ENCODE assay signal across 27 cellular contexts in the genomic region with DNA sequence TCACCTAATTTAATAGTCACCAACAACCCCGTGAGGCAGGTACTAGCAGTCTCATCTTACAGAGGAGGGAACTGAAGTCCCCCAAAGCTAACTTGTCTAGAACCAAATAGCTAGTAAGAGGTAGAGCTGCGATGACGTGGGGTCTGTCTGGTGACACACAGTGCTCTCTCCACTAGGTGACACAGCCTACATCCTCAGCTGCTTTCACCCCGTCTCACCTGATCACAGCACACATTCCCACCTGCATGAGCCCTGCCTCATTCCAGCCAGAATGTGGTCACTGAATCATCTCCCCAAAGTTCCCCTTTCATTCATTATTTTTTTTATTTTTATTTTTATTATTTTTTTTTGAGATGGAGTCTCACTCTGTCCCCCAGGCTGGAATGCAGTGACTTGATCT. TPM values are rescaled to one million over a fixed set of nuclear protein-coding genes. Genes with fewer than 3 reads are reported as not detected.
A peak's percentile ranks its signal among the peaks of the same experiment; 100 is the strongest.
DNase-seq lines count a peak whose midpoint lies in the region; ATAC-seq and TF ChIP-seq lines count a peak whose summit lies in the region.
"Had no signal": no experiment of that assay in that cellular context is flagged by ENCODE, and none has a peak within 500 bp of the region (broad histone marks: within the 10 kb centered on the region; RNA-seq: fewer than 3 reads in every experiment).

No MANE protein-coding gene starts in this region.

- peaks cover 4% of the 10 kb centered on the region for H3K27me3 Mint-ChIP-seq in activated CD4-positive, alpha-beta T cell treated with anti-CD3 and anti-CD28 coated beads for 36 hours
- H3K27me3 Mint-ChIP-seq in osteocyte (ENCODE audit: unreplicated experiment): peaks cover 13% of the 10 kb centered on the region

- no peak overlapping the region for H3K4me3 Mint-ChIP-seq in activated CD4-positive, alpha-beta T cell treated with anti-CD3 and anti-CD28 coated beads for 36 hours
- no peak overlapping the region for H3K4me3 Mint-ChIP-seq in osteocyte (ENCODE audit: unreplicated experiment)
- H3K4me3 Mint-ChIP-seq: CD4-positive, alpha-beta memory T cell had no signal

- H3K27me3 ChIP-seq in RWPE2 (ENCODE audit: insufficient read depth, poor library complexity, severe bottlenecking): no peaks in the 10 kb centered on the region
- H3K27me3 ChIP-seq: BLaER1 treated with 17β-estradiol and CSF1 and Interleukin-3, amounts not matched to agents 10 nM and 100 nM; SJCRH30 had no signal

- no peaks in the 10 kb centered on the region for H3K36me3 Mint-ChIP-seq in activated CD4-positive, alpha-beta T cell treated with anti-CD3 and anti-CD28 coated beads for 36 hours (ENCODE audit: low read depth)
- H3K36me3 Mint-ChIP-seq in osteocyte (ENCODE audit: unreplicated experiment): no peaks in the 10 kb centered on the region
- H3K36me3 Mint-ChIP-seq: CD4-positive, alpha-beta memory T cell had no signal

- H3K27ac ChIP-seq in RWPE2 (ENCODE audit: poor library complexity, severe bottlenecking): no peak overlapping the region
- H3K27ac ChIP-seq in epithelial cell of prostate: no peak overlapping the region
- H3K27ac ChIP-seq: 22Rv1; BLaER1 treated with 17β-estradiol and CSF1 and Interleukin-3, amounts not matched to agents 10 nM and 100 nM; HL-60; SJCRH30 had no signal

- peak; percentile 26 for ATAC-seq in activated CD4-positive, alpha-beta T cell treated with anti-CD3 and anti-CD28 coated beads for 36 hours
- peak; percentile 33; the same call in 2 of the 3 replicates for ATAC-seq in RWPE2 (ENCODE audit: low read depth)
- ATAC-seq in GM19452 (IDR thresholded peaks at IDR 0.05; ENCODE audit: unreplicated experiment): no peak
- ATAC-seq: Panc1 had no signal

- POLR2A ChIA-PET in activated CD4-positive, alpha-beta T cell treated with anti-CD3 and anti-CD28 coated beads for 36 hours (lab: Charles Lee): interaction anchor here (0.6 kb wide), 1 partner anchor 11 kb away, joined by 3 read pairs; no protein-coding TSS in a partner anchor

- H3K27ac Mint-ChIP-seq in activated CD4-positive, alpha-beta T cell treated with anti-CD3 and anti-CD28 coated beads for 36 hours: no peak overlapping the region
- H3K27ac Mint-ChIP-seq in osteocyte (ENCODE audit: unreplicated experiment): no peak overlapping the region

- CTCF ChIA-PET in activated CD4-positive, alpha-beta T cell treated with anti-CD3 and anti-CD28 coated beads for 36 hours (lab: Charles Lee): interaction anchor here (0.7 to 1.6 kb wide), 4 partner anchors 9 to 172 kb away, joined by 3 to 4 read pairs (median 4); partner anchors contain the start of gene EPHB3

- no peak for TF ChIP-seq CTCF in RWPE2 (IDR thresholded peaks at IDR 0.05; ENCODE audit: poor library complexity, severe bottlenecking)
- TF ChIP-seq CTCF in osteocyte (IDR thresholded peaks at IDR 0.05): no peak

- intact Hi-C loops in activated CD4-positive, alpha-beta T cell treated with anti-CD3 and anti-CD28 coated beads for 36 hours (cut with DNase I, micrococcal nuclease): no loop called here

- no peaks in the 10 kb centered on the region for H3K9me3 Mint-ChIP-seq in activated CD4-positive, alpha-beta T cell treated with anti-CD3 and anti-CD28 coated beads for 36 hours (ENCODE audit: low read depth)
- H3K9me3 Mint-ChIP-seq in osteocyte (ENCODE audit: unreplicated experiment): no peaks in the 10 kb centered on the region
- H3K9me3 Mint-ChIP-seq: CD4-positive, alpha-beta memory T cell had no signal

- peaks cover 12% of the 10 kb centered on the region for H3K4me1 ChIP-seq in RWPE2 (ENCODE audit: insufficient read depth, poor library complexity, severe bottlenecking)
- H3K4me1 ChIP-seq: SJCRH30 had no signal

- no peaks in the 10 kb centered on the region for H3K4me1 Mint-ChIP-seq in activated CD4-positive, alpha-beta T cell treated with anti-CD3 and anti-CD28 coated beads for 36 hours
- H3K4me1 Mint-ChIP-seq in osteocyte (ENCODE audit: unreplicated experiment): peaks cover 13% of the 10 kb centered on the region
- H3K4me1 Mint-ChIP-seq: CD4-positive, alpha-beta memory T cell had no signal

- H3K4me3 ChIP-seq in RWPE2 (ENCODE audit: severe bottlenecking): no peak overlapping the region
- H3K4me3 ChIP-seq: BLaER1 treated with 17β-estradiol and CSF1 and Interleukin-3, amounts not matched to agents 10 nM and 100 nM; SJCRH30 had no signal

- H3K9me3 ChIP-seq in RWPE2 (ENCODE audit: severe bottlenecking): no peaks in the 10 kb centered on the region
- H3K9me3 ChIP-seq: BLaER1 treated with 17β-estradiol and CSF1 and Interleukin-3, amounts not matched to agents 10 nM and 100 nM; Caco-2; SJCRH30 had no signal

- no peak for DNase-seq in activated CD4-positive, alpha-beta T cell treated with anti-CD3 and anti-CD28 coated beads for 36 hours
- DNase-seq in activated CD4-positive, alpha-beta T cell treated with anti-CD3 and anti-CD28 coated beads for 1 hour: no peak
- DNase-seq in RWPE2 (ENCODE audit: low spot score): no peak
- DNase-seq in epithelial cell of prostate (ENCODE audit: low read depth, low spot score): peak; percentile 64
- peak; percentile 30 for DNase-seq in osteocyte (ENCODE audit: extremely low spot score, unreplicated experiment)
- no peak for DNase-seq in activated T-cell treated with anti-CD3 and anti-CD28 coated beads for 4 hours
- no peak for DNase-seq in GM19240 (ENCODE audit: insufficient read length, low spot score)
- DNase-seq: ACHN; Caco-2; CD4-positive, alpha-beta memory T cell; DMS 273 treated with DMSO at 0.1 percent for 48 hours; DMS79 treated with DMSO at 0.1 percent for 48 hours; GOT3; HCEC 1CT; KG1; NCI-H1092; NCI-H1436; NCI-H187 treated with DMSO at 0.1 percent for 48 hours; NCI-H2107; NCI-H446 treated with DMSO at 0.1 percent for 48 hours; NCI-H526 treated with DMSO at 0.1 percent for 48 hours; SJCRH30 had no signal

- H3K36me3 ChIP-seq in RWPE2 (ENCODE audit: low read depth): no peaks in the 10 kb centered on the region
- H3K36me3 ChIP-seq: BLaER1 treated with 17β-estradiol and CSF1 and Interleukin-3, amounts not matched to agents 10 nM and 100 nM; SJCRH30 had no signal

RNA-seq across cellular contexts. Expression of gene MAGEF1, which starts 21.3 kb away (rescaled TPM):
- total RNA-seq in activated CD4-positive, alpha-beta T cell treated with anti-CD3 and anti-CD28 coated beads for 36 hours: 10 to 100 TPM; 13.6 to 14.3 TPM
- 47.5 and 48.6 TPM in 2 replicates for total RNA-seq in osteocyte

Comparison
In these comparisons a context has a peak if more than half of its experiments do, and no peak if none do; other contexts are left out.
1. DNase-seq: peak in epithelial cell of prostate (single experiment) and osteocyte (single experiment); none in activated CD4-positive, alpha-beta T cell treated with anti-CD3 and anti-CD28 coated beads for 36 hours (single experiment), activated CD4-positive, alpha-beta T cell treated with anti-CD3 and anti-CD28 coated beads for 1 hour (single experiment), RWPE2 (single experiment), activated T-cell treated with anti-CD3 and anti-CD28 coated beads for 4 hours (single experiment) and GM19240 (single experiment).